17 cellular contexts compared by ENCODE assay signal in genomic region chr18:55435592-55435991, GRCh38.
DNase-seq lines count a peak whose midpoint lies in the region; ATAC-seq and TF ChIP-seq lines count a peak whose summit lies in the region.
"Had no signal": no experiment of that assay in that cellular context is flagged by ENCODE, and none has a peak within 500 bp of the region (broad histone marks: within the 10 kb centered on the region; RNA-seq: fewer than 3 reads in every experiment).

No MANE protein-coding gene starts in this region.

- in situ Hi-C loops in GM23248 (cut with MboI): no loop called here

- H3K9ac ChIP-seq in GM23248: no peak overlapping the region

- H3K4me3 Mint-ChIP-seq in brain: no peak overlapping the region
- H3K4me3 Mint-ChIP-seq in endothelial cell (ENCODE audit: unreplicated experiment): no peak overlapping the region
- H3K4me3 Mint-ChIP-seq: CD4-positive, alpha-beta T cell; IgD-negative memory B cell had no signal

- H4K20me1 ChIP-seq in GM23248 (ENCODE audit: insufficient read depth) (no peaks in the 10 kb centered on the region), osteoblast (ENCODE audit: insufficient read depth, low read length) (no peaks in the 10 kb centered on the region)

- H3K36me3 Mint-ChIP-seq in brain (peaks cover 18% of the 10 kb centered on the region), endothelial cell (ENCODE audit: low read depth, unreplicated experiment) (peaks cover 4% of the 10 kb centered on the region)
- H3K36me3 Mint-ChIP-seq: IgD-negative memory B cell had no signal

- no peak overlapping the region for H3K27ac ChIP-seq in GM23248
- no peak overlapping the region for H3K27ac ChIP-seq in osteoblast (ENCODE audit: low read depth, low read length)

- H3K9me3 ChIP-seq in GM23248 (ENCODE audit: low read depth) (no peaks in the 10 kb centered on the region), osteoblast (ENCODE audit: low read depth, low read length) (no peaks in the 10 kb centered on the region)

- H3K4me1 Mint-ChIP-seq in brain: peaks cover 56% of the 10 kb centered on the region
- H3K4me1 Mint-ChIP-seq in endothelial cell (ENCODE audit: unreplicated experiment): peaks cover 36% of the 10 kb centered on the region

- H3K27me3 Mint-ChIP-seq in brain: no peaks in the 10 kb centered on the region
- peaks cover 8% of the 10 kb centered on the region for H3K27me3 Mint-ChIP-seq in endothelial cell (ENCODE audit: unreplicated experiment)
- H3K27me3 Mint-ChIP-seq: CD4-positive, alpha-beta T cell; IgD-negative memory B cell had no signal

- H3K4me1 ChIP-seq in GM23248 (ENCODE audit: insufficient read depth) (peaks cover 11% of the 10 kb centered on the region), osteoblast (ENCODE audit: insufficient read depth, low read length) (peaks cover 8% of the 10 kb centered on the region)

- peaks cover 10% of the 10 kb centered on the region; the same call in 1 of the 2 replicates for H3F3A ChIP-seq in GM23248 (ENCODE audit: insufficient read depth)

- no peaks in the 10 kb centered on the region for H3K9me3 Mint-ChIP-seq in brain
- H3K9me3 Mint-ChIP-seq in endothelial cell (ENCODE audit: unreplicated experiment): no peaks in the 10 kb centered on the region

- H3K79me2 ChIP-seq in GM23248 (ENCODE audit: insufficient read depth): peaks cover 79% of the 10 kb centered on the region
- peaks cover 20% of the 10 kb centered on the region for H3K79me2 ChIP-seq in osteoblast (ENCODE audit: insufficient read depth, low read length)

- H3K4me2 ChIP-seq in GM23248 (ENCODE audit: unreplicated experiment) (no peak overlapping the region), osteoblast (ENCODE audit: insufficient read depth, low read length) (no peak overlapping the region)

- H3K4me3 ChIP-seq in GM23248 (no peak overlapping the region), osteoblast (ENCODE audit: insufficient read depth, low read length) (no peak overlapping the region)

- H3K36me3 ChIP-seq in GM23248 (ENCODE audit: low read depth) (no peaks in the 10 kb centered on the region), osteoblast (ENCODE audit: insufficient read depth, low read length) (no peaks in the 10 kb centered on the region)

- H3K27me3 ChIP-seq in GM23248 (replicated peaks; ENCODE audit: insufficient read depth) (no peaks in the 10 kb centered on the region), osteoblast (ENCODE audit: insufficient read depth, low read length) (no peaks in the 10 kb centered on the region)

- H2AFZ ChIP-seq in GM23248: no peak overlapping the region
- no peak overlapping the region for H2AFZ ChIP-seq in osteoblast (ENCODE audit: low read length)

- ATAC-seq in GM18858 (IDR thresholded peaks at IDR 0.05; ENCODE audit: unreplicated experiment): no peak

- TF ChIP-seq CTCF in brain (conservative IDR thresholded peaks at IDR 0.05) (no peak), osteoblast (IDR thresholded peaks at IDR 0.05; ENCODE audit: extremely low read depth, low read depth, low read length) (no peak), endothelial cell (IDR thresholded peaks at IDR 0.05; ENCODE audit: unreplicated experiment) (no peak)

- peak; percentile 37 for DNase-seq in EH (ENCODE audit: low read depth)
- DNase-seq in GM23248: peak; percentile 47
- peak; percentile 61 for DNase-seq in osteoblast (ENCODE audit: insufficient read length, low spot score, missing footprints)
- DNase-seq in endothelial cell (ENCODE audit: low spot score): no peak
- no peak for DNase-seq in NAMALWA (ENCODE audit: low spot score)
- DNase-seq: CD4-positive, alpha-beta T cell; DND-41; GF-D8; HCEC 1CT; NCI-H1417 treated with DMSO at 0.1 percent for 48 hours; NCI-H187; NCI-H446; NCI-H526; SHP77 had no signal

- no peaks in the 10 kb centered on the region for H3K9me2 ChIP-seq in GM23248 (ENCODE audit: insufficient read depth)

- 95 to 100% methylated on average over 1 of the region's 1 CpG for WGBS in GM23248 (ENCODE audit: low coverage in 1 of 2, low lambda C conversion rate in 2 of 2, missing lambda C conversion rate in 2 of 2), 2 experiments

- H3K27ac Mint-ChIP-seq in brain (peak overlapping the region in 3 of 5 experiments; percentile 23 to 46 (median 24)), endothelial cell (ENCODE audit: unreplicated experiment) (no peak overlapping the region)
- H3K27ac Mint-ChIP-seq: CD4-positive, alpha-beta T cell; IgD-negative memory B cell had no signal

Comparison
In these comparisons a context has a peak if more than half of its experiments do, and no peak if none do; other contexts are left out.
1. DNase-seq: peak in EH (single experiment), GM23248 (single experiment) and osteoblast (single experiment); none in endothelial cell (single experiment) and NAMALWA (single experiment).